8 cellular contexts compared by ENCODE assay signal in the genomic region with DNA sequence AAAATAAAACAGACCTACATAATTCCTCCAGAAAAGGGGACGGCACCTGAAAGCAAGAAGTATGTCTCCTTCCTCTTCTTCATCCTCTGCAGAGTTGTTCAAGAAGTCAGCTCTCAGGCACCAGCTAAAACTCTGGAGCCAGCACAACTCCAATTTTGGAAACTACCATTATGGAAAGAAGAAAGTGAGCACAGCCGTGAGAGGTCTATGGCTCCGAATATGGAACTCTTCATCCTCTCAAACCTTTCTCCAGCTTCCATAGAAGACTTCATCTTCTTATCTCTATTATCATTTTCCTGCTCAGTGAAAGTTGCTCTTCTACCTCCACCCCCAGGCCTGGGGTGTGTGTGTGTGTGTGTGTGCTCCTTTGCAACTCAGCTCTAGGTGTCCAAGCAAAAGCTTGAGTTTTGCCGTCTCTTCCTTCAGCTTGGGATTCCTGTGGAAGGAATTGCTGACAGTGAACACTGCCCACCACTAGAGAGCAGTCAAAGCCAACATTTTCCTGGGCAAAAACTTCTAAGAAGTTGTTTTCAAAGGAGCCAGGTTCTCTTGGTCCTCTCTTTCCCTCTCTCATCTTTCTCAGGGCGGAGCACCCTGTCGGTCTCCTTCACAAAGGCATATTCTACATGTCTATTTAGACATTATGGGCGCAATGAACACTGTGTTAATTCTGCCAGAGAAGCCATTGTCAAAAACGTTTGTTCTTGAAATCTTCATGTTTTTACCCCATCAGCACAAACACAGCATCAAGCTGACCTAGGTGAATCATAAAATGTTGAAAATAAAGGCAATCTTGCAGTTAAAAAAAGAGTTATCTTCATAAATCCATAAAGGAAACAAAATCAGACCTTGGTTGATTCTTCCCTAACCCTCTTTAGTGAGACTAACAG.
DNase-seq lines count a peak whose midpoint lies in the region; ATAC-seq, FAIRE-seq and TF ChIP-seq lines count a peak whose summit lies in the region.

No MANE protein-coding gene starts in this region.

- TF ChIP-seq EP300 in GM12878 (IDR thresholded peaks at IDR 0.05; ENCODE audit: borderline replicate concordance in 1 of 2, control insufficient read depth in 1 of 2, low read depth in 2 of 2, low read length in 2 of 2): no peak

- H4K20me1 ChIP-seq in GM12878 (ENCODE audit: control insufficient read depth, insufficient read depth): no peaks in the 10 kb centered on the region

- H2AFZ ChIP-seq in GM12878 (ENCODE audit: control insufficient read depth, low read depth, low read length): no peak overlapping the region

- in situ Hi-C loops in GM13977 (cut with MboI; ENCODE audit: low pct_unique_long_range_greater_than_20kb, low sequenced_read_pairs, unreplicated experiment) (no loop called here), GM12878 (cut with MboI) (loop anchor here (10.0 kb wide), 1 partner anchor 789 kb away; no protein-coding TSS in a partner anchor)

- H3K4me3 ChIP-seq in AG04450 (ENCODE audit: low read depth, low read length) (no peak overlapping the region), GM12878 (no peak overlapping the region), testis (no peak overlapping the region)

- POLR2A ChIA-PET in AG04450 (lab: Yijun Ruan, JAX) (no interaction called here), GM12878 (lab: Charles Lee) (no interaction called here)

- no peak overlapping the region for H3K9ac ChIP-seq in GM12878 (ENCODE audit: control insufficient read depth, insufficient read depth, low read length)

- BruUV-seq in GM12878 (replicated peaks; lab: Mats Ljungman, UMichigan): no TSS peak

- H3K4me2 ChIP-seq in GM12878 (ENCODE audit: control insufficient read depth, insufficient read depth): no peak overlapping the region

- no peak for FAIRE-seq in GM12878 (lab: Jason Lieb, UNC)

- peak; percentile 75 for TF ChIP-seq RAD21 in GM12878 (IDR thresholded peaks at IDR 0.05; ENCODE audit: insufficient read depth, low read depth, low read length)

- TF ChIP-seq POLR2A in GM12878 (IDR thresholded peaks at IDR 0.05; ENCODE audit: low read depth, low read length): no peak
- TF ChIP-seq POLR2A in testis (IDR thresholded peaks at IDR 0.05): no peak

- H3K4me1 ChIP-seq in GM12878 (ENCODE audit: control insufficient read depth, insufficient read depth, low read length): no peaks in the 10 kb centered on the region
- no peaks in the 10 kb centered on the region for H3K4me1 ChIP-seq in testis

- no peaks in the 10 kb centered on the region for H3K79me2 ChIP-seq in GM12878 (ENCODE audit: control insufficient read depth, insufficient read depth, low read length)

- H3K27me3 ChIP-seq in AG04450 (ENCODE audit: control insufficient read depth, insufficient read depth, low read length) (no peaks in the 10 kb centered on the region), GM12878 (replicated peaks in 1 of 2; ENCODE audit: control insufficient read depth in 2 of 2, insufficient read depth in 2 of 2, low read length in 1 of 2) (no peaks in the 10 kb centered on the region), testis (no peaks in the 10 kb centered on the region)

- peak; percentile 89 for TF ChIP-seq CTCF in AG04450 (IDR thresholded peaks at IDR 0.05; ENCODE audit: low read depth, low read length)
- peak; percentile 66 for TF ChIP-seq CTCF in GM13977 (IDR thresholded peaks at IDR 0.05; ENCODE audit: extremely low read depth, insufficient read depth, missing control alignments)
- peak; percentile 51 to 63 (median 52); a peak in 5 of 6 replicates for TF ChIP-seq CTCF in GM12878 (IDR thresholded peaks at IDR 0.05 in 2 of 3, conservative IDR thresholded peaks at IDR 0.05 in 1 of 3; ENCODE audit: control insufficient read depth in 2 of 3, extremely low read depth in 1 of 3, insufficient read depth in 1 of 3, low read depth in 3 of 3, low read length in 3 of 3)
- peak; percentile 28 to 77 (median 63) for TF ChIP-seq CTCF in testis (IDR thresholded peaks at IDR 0.05)

- CTCF ChIA-PET in AG04450 (lab: Charles Lee) (interaction anchor here (0.5 to 5.2 kb wide), 69 partner anchors 8 to 1122 kb away, joined by 3 to 67 read pairs (median 4); partner anchors contain the start of gene TSHR), GM12878 (lab: Yijun Ruan, JAX) (interaction anchor here (0.7 to 3.3 kb wide), 15 partner anchors 9 to 941 kb away, joined by 3 to 11 read pairs (median 3); no protein-coding TSS in a partner anchor)

- ATAC-seq in GM12878: peak; percentile 24; the same call in 2 of the 3 replicates
- no peak for ATAC-seq in HG03439 (IDR thresholded peaks at IDR 0.05; ENCODE audit: unreplicated experiment)

- intact Hi-C loops in GM12878 (cut with micrococcal nuclease; ENCODE audit: unreplicated experiment): loop anchor here (2.0 kb wide), 1 partner anchor 795 kb away; no protein-coding TSS in a partner anchor
- intact Hi-C loops in testis (cut with DNase I; ENCODE audit: low total_unique reads): no loop called here

- no peaks in the 10 kb centered on the region for H3K36me3 ChIP-seq in GM12878 (ENCODE audit: control insufficient read depth in 2 of 2, insufficient read depth in 2 of 2, low read length in 1 of 2)
- H3K36me3 ChIP-seq in testis (ENCODE audit: low read depth, missing control alignments): no peaks in the 10 kb centered on the region

- peak; percentile 50 for DNase-seq in AG04450 (ENCODE audit: low read depth, low spot score)
- peak; percentile 6 for DNase-seq in GM13977 (ENCODE audit: low spot score)
- DNase-seq in NCI-H2227 (lab: John Stamatoyannopoulos, UW; ENCODE audit: unreplicated experiment): peak; percentile 57
- no peak for DNase-seq in GM12878 (ENCODE audit: low read depth, low spot score)
- peak; percentile 77 for DNase-seq in iPS-NIHi7 (ENCODE audit: extremely low spot score)
- DNase-seq in testis: peak; percentile 53
- no peak for DNase-seq in activated CD8-positive, alpha-beta memory T cell treated with anti-CD3 and anti-CD28 coated beads, Interleukin-2, amount 50 U/mL, for 4 hours

- 16% methylated on average over 8 of the region's 8 CpGs for WGBS in GM12878 (ENCODE audit: insufficient coverage, insufficient replicate concordance, low lambda C conversion rate, missing lambda C conversion rate)
- WGBS in testis, 2 donors: 34 to 40% methylated on average over 8 of the region's 8 CpGs

- RAD21 ChIA-PET in GM12878 (lab: Charles Lee; ENCODE audit: unreplicated experiment): interaction anchor here (0.5 to 1.2 kb wide), 3 partner anchors 795 to 931 kb away, joined by 3 to 5 read pairs (median 4); no protein-coding TSS in a partner anchor

- H3K9me3 ChIP-seq in AG04450 (ENCODE audit: control insufficient read depth, insufficient read depth, low read length) (no peaks in the 10 kb centered on the region), GM12878 (replicated peaks; ENCODE audit: control insufficient read depth, insufficient read depth, low read length) (no peaks in the 10 kb centered on the region), testis (no peaks in the 10 kb centered on the region)

- H3K27ac ChIP-seq in AG04450 (ENCODE audit: low read depth, low read length) (no peak overlapping the region), GM12878 (ENCODE audit: control insufficient read depth, insufficient read depth) (no peak overlapping the region), testis (no peak overlapping the region)

- SMC1A ChIA-PET in GM12878 (lab: Charles Lee; ENCODE audit: uncharacterized antibody, unreplicated experiment): interaction anchor here (0.7 to 1.8 kb wide), 5 partner anchors 20 to 807 kb away, joined by 3 to 10 read pairs (median 4); no protein-coding TSS in a partner anchor

TF ChIP-seq in GM12878, 131 proteins besides CTCF, POLR2A, EP300 and RAD21:
- TF ChIP-seq, protein P1, sequence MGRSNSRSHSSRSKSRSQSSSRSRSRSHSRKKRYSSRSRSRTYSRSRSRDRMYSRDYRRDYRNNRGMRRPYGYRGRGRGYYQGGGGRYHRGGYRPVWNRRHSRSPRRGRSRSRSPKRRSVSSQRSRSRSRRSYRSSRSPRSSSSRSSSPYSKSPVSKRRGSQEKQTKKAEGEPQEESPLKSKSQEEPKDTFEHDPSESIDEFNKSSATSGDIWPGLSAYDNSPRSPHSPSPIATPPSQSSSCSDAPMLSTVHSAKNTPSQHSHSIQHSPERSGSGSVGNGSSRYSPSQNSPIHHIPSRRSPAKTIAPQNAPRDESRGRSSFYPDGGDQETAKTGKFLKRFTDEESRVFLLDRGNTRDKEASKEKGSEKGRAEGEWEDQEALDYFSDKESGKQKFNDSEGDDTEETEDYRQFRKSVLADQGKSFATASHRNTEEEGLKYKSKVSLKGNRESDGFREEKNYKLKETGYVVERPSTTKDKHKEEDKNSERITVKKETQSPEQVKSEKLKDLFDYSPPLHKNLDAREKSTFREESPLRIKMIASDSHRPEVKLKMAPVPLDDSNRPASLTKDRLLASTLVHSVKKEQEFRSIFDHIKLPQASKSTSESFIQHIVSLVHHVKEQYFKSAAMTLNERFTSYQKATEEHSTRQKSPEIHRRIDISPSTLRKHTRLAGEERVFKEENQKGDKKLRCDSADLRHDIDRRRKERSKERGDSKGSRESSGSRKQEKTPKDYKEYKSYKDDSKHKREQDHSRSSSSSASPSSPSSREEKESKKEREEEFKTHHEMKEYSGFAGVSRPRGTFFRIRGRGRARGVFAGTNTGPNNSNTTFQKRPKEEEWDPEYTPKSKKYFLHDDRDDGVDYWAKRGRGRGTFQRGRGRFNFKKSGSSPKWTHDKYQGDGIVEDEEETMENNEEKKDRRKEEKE (IDR thresholded peaks at IDR 0.05): no peak
- TF ChIP-seq FOS (IDR thresholded peaks at IDR 0.05; ENCODE audit: borderline replicate concordance, extremely low read depth, insufficient read length) (no peak), BACH1 (IDR thresholded peaks at IDR 0.05; ENCODE audit: borderline replicate concordance) (no peak), JUNB (IDR thresholded peaks at IDR 0.05) (no peak), PKNOX1 (IDR thresholded peaks at IDR 0.05) (no peak), TAF1 (IDR thresholded peaks at IDR 0.05; ENCODE audit: borderline replicate concordance, low read depth, low read length) (no peak), SMC3 (IDR thresholded peaks at IDR 0.05; ENCODE audit: borderline replicate concordance, low read length) (peak; percentile 53; the same call in 1 of the 2 replicates)
- TF ChIP-seq, protein P2, sequence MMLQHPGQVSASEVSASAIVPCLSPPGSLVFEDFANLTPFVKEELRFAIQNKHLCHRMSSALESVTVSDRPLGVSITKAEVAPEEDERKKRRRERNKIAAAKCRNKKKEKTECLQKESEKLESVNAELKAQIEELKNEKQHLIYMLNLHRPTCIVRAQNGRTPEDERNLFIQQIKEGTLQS (IDR thresholded peaks at IDR 0.05; ENCODE audit: borderline replicate concordance, extremely low read depth, low read depth, low read length): no peak
TF ChIP-seq in GM12878: peak in this region for 1.

Comparison
In these comparisons a context has a peak if more than half of its experiments do, and no peak if none do; other contexts are left out.
1. DNase-seq: peak in AG04450 (single experiment), GM13977 (single experiment), NCI-H2227 (single experiment), iPS-NIHi7 (single experiment) and testis (single experiment); none in GM12878 (single experiment) and activated CD8-positive, alpha-beta memory T cell treated with anti-CD3 and anti-CD28 coated beads, Interleukin-2, amount 50 U/mL, for 4 hours (single experiment).
2. Peak in every context shown above with its lines, with median percentiles within 50 percentile points of each other: CTCF ChIP-seq.